ENCODE assay signal across 10 cellular contexts in the genomic region with DNA sequence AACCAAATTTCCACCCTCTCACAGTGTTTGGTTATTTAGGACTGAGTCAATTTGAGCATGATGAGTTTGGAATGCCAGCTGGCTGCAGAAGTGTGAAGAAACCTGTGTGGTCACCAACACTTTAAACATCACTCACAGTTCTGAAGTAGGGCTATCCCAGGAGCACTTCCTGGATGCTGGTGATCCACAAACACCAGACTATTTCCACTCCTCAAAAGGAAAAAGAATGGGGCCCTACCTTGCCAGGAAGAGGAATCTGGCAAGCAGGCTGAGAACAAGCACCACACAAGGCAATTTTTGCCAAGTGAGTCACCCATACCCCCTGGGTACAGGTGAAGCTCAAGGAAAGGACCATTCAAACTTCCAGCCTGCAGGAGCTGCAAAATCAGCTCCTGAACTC.
DNase-seq lines count a peak whose midpoint lies in the region; ATAC-seq and TF ChIP-seq lines count a peak whose summit lies in the region.
"Had no signal": no experiment of that assay in that cellular context is flagged by ENCODE, and none has a peak within 500 bp of the region (broad histone marks: within the 10 kb centered on the region; RNA-seq: fewer than 3 reads in every experiment).

No MANE protein-coding gene starts in this region.

- no peaks in the 10 kb centered on the region for H3K36me3 Mint-ChIP-seq in stimulated activated naive CD8-positive, alpha-beta T cell treated with anti-CD3 and anti-CD28 coated beads, Interleukin-15, Interleukin-2, amounts not matched to agents 100 ng/mL and 50 ng/mL, for 24 hours (ENCODE audit: low read depth)
- H3K36me3 Mint-ChIP-seq in progenitor cell of endocrine pancreas (ENCODE audit: insufficient read depth): no peaks in the 10 kb centered on the region

- no TSS peak for BruUV-seq in Panc1 (replicated peaks; lab: Mats Ljungman, UMichigan)

- H3K4me3 ChIP-seq in Panc1 (ENCODE audit: low read depth in 2 of 2, low read length in 2 of 2) (no peak overlapping the region), epithelial cell of proximal tubule (ENCODE audit: low read depth, low read length) (no peak overlapping the region), vagina (no peak overlapping the region)

- TF ChIP-seq POLR2A in vagina (IDR thresholded peaks at IDR 0.05): no peak

- no peaks in the 10 kb centered on the region for H3K36me3 ChIP-seq in Panc1 (ENCODE audit: control insufficient read depth, insufficient read depth, low read length)
- no peaks in the 10 kb centered on the region for H3K36me3 ChIP-seq in vagina

- H3K4me1 ChIP-seq in Panc1 (ENCODE audit: control insufficient read depth, insufficient read depth, low read length): peaks cover 8% of the 10 kb centered on the region
- H3K4me1 ChIP-seq in vagina: no peaks in the 10 kb centered on the region

- CTCF ChIA-PET in Panc1 (lab: Charles Lee): no interaction called here

- POLR2A ChIA-PET in Panc1 (lab: Charles Lee): no interaction called here

- H3K9me3 ChIP-seq in Panc1 (ENCODE audit: control insufficient read depth, insufficient read depth, low read depth, low read length): no peaks in the 10 kb centered on the region; the same call in 1 of the 2 replicates
- H3K9me3 ChIP-seq in vagina: no peaks in the 10 kb centered on the region

- no peak for ATAC-seq in stimulated activated naive CD8-positive, alpha-beta T cell treated with anti-CD3 and anti-CD28 coated beads, Interleukin-15, Interleukin-2, amounts not matched to agents 100 U/mL and 50 U/mL, for 24 hours
- peak; percentile 78 for ATAC-seq in Panc1

- intact Hi-C loops in Panc1 (cut with micrococcal nuclease; ENCODE audit: unreplicated experiment): no loop called here
- intact Hi-C loops in vagina (cut with DNase I): no loop called here

- H3K27me3 ChIP-seq in Panc1 (ENCODE audit: control insufficient read depth, insufficient read depth, low read length) (no peaks in the 10 kb centered on the region), vagina (no peaks in the 10 kb centered on the region)

- H3K27me3 Mint-ChIP-seq in stimulated activated naive CD8-positive, alpha-beta T cell treated with anti-CD3 and anti-CD28 coated beads, Interleukin-15, Interleukin-2, amounts not matched to agents 100 ng/mL and 50 ng/mL, for 24 hours: no peaks in the 10 kb centered on the region
- no peaks in the 10 kb centered on the region for H3K27me3 Mint-ChIP-seq in progenitor cell of endocrine pancreas

- peaks cover 93% of the 10 kb centered on the region for H3K4me1 Mint-ChIP-seq in stimulated activated naive CD8-positive, alpha-beta T cell treated with anti-CD3 and anti-CD28 coated beads, Interleukin-15, Interleukin-2, amounts not matched to agents 100 ng/mL and 50 ng/mL, for 24 hours (ENCODE audit: low read depth)
- H3K4me1 Mint-ChIP-seq in progenitor cell of endocrine pancreas (ENCODE audit: low read depth): no peaks in the 10 kb centered on the region

- peak overlapping the region; percentile 49 for H3K27ac Mint-ChIP-seq in stimulated activated naive CD8-positive, alpha-beta T cell treated with anti-CD3 and anti-CD28 coated beads, Interleukin-15, Interleukin-2, amounts not matched to agents 100 ng/mL and 50 ng/mL, for 24 hours
- no peak overlapping the region for H3K27ac Mint-ChIP-seq in progenitor cell of endocrine pancreas

- no peak overlapping the region; the same call in 1 of the 2 replicates for H3K27ac ChIP-seq in Panc1 (ENCODE audit: low read length)
- no peak overlapping the region for H3K27ac ChIP-seq in vagina

- in situ Hi-C loops in Panc1 (cut with HindIII; ENCODE audit: low pct_unique_long_range_greater_than_20kb, low sequenced_read_pairs): no loop called here

- TF ChIP-seq CTCF in Panc1 (IDR thresholded peaks at IDR 0.05) (no peak), epithelial cell of proximal tubule (conservative IDR thresholded peaks at IDR 0.05; ENCODE audit: low read depth, low read length) (no peak), progenitor cell of endocrine pancreas (IDR thresholded peaks at IDR 0.05; ENCODE audit: unreplicated experiment) (no peak), vagina (IDR thresholded peaks at IDR 0.05) (no peak)

- no peak for DNase-seq in stimulated activated naive CD8-positive, alpha-beta T cell treated with anti-CD3 and anti-CD28 coated beads, Interleukin-15, Interleukin-2, amounts not matched to agents 100 U/mL and 50 U/mL, for 24 hours
- peak; percentile 99 for DNase-seq in Panc1 (ENCODE audit: low read depth, low spot score)
- DNase-seq in epithelial cell of proximal tubule (ENCODE audit: low read depth): peak; percentile 56
- DNase-seq in progenitor cell of endocrine pancreas (ENCODE audit: low spot score, unreplicated experiment): no peak
- no peak for DNase-seq in T-helper 9 cell
- no peak for DNase-seq in NCI-H1092 treated with DMSO at 0.1 percent for 48 hours (lab: John Stamatoyannopoulos, UW)
- no peak for DNase-seq in vagina (ENCODE audit: extremely low spot score in 2 of 2)
- DNase-seq: COR-L47, NCI-H82 had no signal

- H3K4me3 Mint-ChIP-seq in stimulated activated naive CD8-positive, alpha-beta T cell treated with anti-CD3 and anti-CD28 coated beads, Interleukin-15, Interleukin-2, amounts not matched to agents 100 ng/mL and 50 ng/mL, for 24 hours: no peak overlapping the region
- H3K4me3 Mint-ChIP-seq in progenitor cell of endocrine pancreas (ENCODE audit: low read depth): no peak overlapping the region

- peaks cover 3% of the 10 kb centered on the region for H3K9me3 Mint-ChIP-seq in stimulated activated naive CD8-positive, alpha-beta T cell treated with anti-CD3 and anti-CD28 coated beads, Interleukin-15, Interleukin-2, amounts not matched to agents 100 ng/mL and 50 ng/mL, for 24 hours
- H3K9me3 Mint-ChIP-seq in progenitor cell of endocrine pancreas (ENCODE audit: low read depth): no peaks in the 10 kb centered on the region

Comparison
In these comparisons a context has a peak if more than half of its experiments do, and no peak if none do; other contexts are left out.
1. DNase-seq: peak in Panc1 (single experiment) and epithelial cell of proximal tubule (single experiment); none in stimulated activated naive CD8-positive, alpha-beta T cell treated with anti-CD3 and anti-CD28 coated beads, Interleukin-15, Interleukin-2, amounts not matched to agents 100 U/mL and 50 U/mL, for 24 hours (single experiment), progenitor cell of endocrine pancreas (single experiment), T-helper 9 cell (single experiment), NCI-H1092 treated with DMSO at 0.1 percent for 48 hours (single experiment) and vagina (0 of 2).